Comparison of ENCODE assay signal across 27 cellular contexts in genomic region chr4:61292322-61292721, GRCh38.
A peak's percentile ranks its signal among the peaks of the same experiment; 100 is the strongest.
DNase-seq lines count a peak whose midpoint lies in the region; ATAC-seq, FAIRE-seq and TF ChIP-seq lines count a peak whose summit lies in the region.
"Had no signal": no experiment of that assay in that cellular context is flagged by ENCODE, and none has a peak within 500 bp of the region (broad histone marks: within the 10 kb centered on the region; RNA-seq: fewer than 3 reads in every experiment).

No MANE protein-coding gene starts in this region.

- no peaks in the 10 kb centered on the region for H3K9me3 ChIP-seq in keratinocyte (ENCODE audit: control insufficient read depth, low read depth, low read length)
- no peaks in the 10 kb centered on the region for H3K9me3 ChIP-seq in esophagus muscularis mucosa
- H3K9me3 ChIP-seq: A549; BLaER1 treated with 17β-estradiol and CSF1 and Interleukin-3, amounts not matched to agents 10 nM and 100 nM; Caco-2 had no signal

- DNase-seq in NCI-H748 (lab: John Stamatoyannopoulos, UW; ENCODE audit: unreplicated experiment) (peak; percentile 8), NCI-H748 treated with DMSO at 0.1 percent for 48 hours (lab: John Stamatoyannopoulos, UW) (no peak), epithelial cell of esophagus (ENCODE audit: low read depth) (peak; percentile 20), foreskin keratinocyte (peak in 1 of 2 donors; percentile 26), keratinocyte (ENCODE audit: low read depth, low spot score) (no peak), esophagus muscularis mucosa (ENCODE audit: extremely low spot score) (no peak)
- DNase-seq: AML-193; Caco-2; Calu3; CD4-positive, alpha-beta T cell; CD8-positive, alpha-beta T cell; DMS153; DMS53; DMS79; DND-41; EL; GDM1 had no signal

- no peak for TF ChIP-seq EP300 in esophagus muscularis mucosa (IDR thresholded peaks at IDR 0.05)

- H3K79me2 ChIP-seq in keratinocyte (ENCODE audit: control insufficient read depth, insufficient read depth, low read length): no peaks in the 10 kb centered on the region

- H3K27me3 ChIP-seq in foreskin keratinocyte (no peaks in the 10 kb centered on the region), keratinocyte (ENCODE audit: control insufficient read depth, extremely low read depth, insufficient read depth, low read length) (no peaks in the 10 kb centered on the region), esophagus muscularis mucosa (no peaks in the 10 kb centered on the region)
- H3K27me3 ChIP-seq: BLaER1 treated with 17β-estradiol and CSF1 and Interleukin-3, amounts not matched to agents 10 nM and 100 nM had no signal

- H2AFZ ChIP-seq in keratinocyte (ENCODE audit: control insufficient read depth, low read length): peak overlapping the region; percentile 4

- intact Hi-C loops in esophagus muscularis mucosa (cut with DNase I): no loop called here

- H3K4me2 ChIP-seq in keratinocyte (ENCODE audit: control insufficient read depth, extremely low read depth, insufficient read depth, low read depth, low read length): no peak overlapping the region
- H3K4me2 ChIP-seq: A549; BLaER1 treated with 17β-estradiol and CSF1 and Interleukin-3, amounts not matched to agents 10 nM and 100 nM had no signal

- H3K27ac ChIP-seq in foreskin keratinocyte (no peak overlapping the region), keratinocyte (ENCODE audit: control insufficient read depth, insufficient read depth, low read length) (no peak overlapping the region), esophagus muscularis mucosa (replicated peaks in 1 of 4) (no peak overlapping the region)
- H3K27ac ChIP-seq: 22Rv1; A549; BLaER1 treated with 17β-estradiol and CSF1 and Interleukin-3, amounts not matched to agents 10 nM and 100 nM; C4-2B had no signal

- H3K9me1 ChIP-seq in keratinocyte (ENCODE audit: control insufficient read depth, extremely low read depth, insufficient read depth, low read length): no peaks in the 10 kb centered on the region

- H3K9ac ChIP-seq in keratinocyte (ENCODE audit: control insufficient read depth, extremely low read depth, insufficient read depth, low read length): no peak overlapping the region
- H3K9ac ChIP-seq: BLaER1 treated with 17β-estradiol and CSF1 and Interleukin-3, amounts not matched to agents 10 nM and 100 nM had no signal

- ATAC-seq in foreskin keratinocyte (peak; percentile 57), GM19023 (IDR thresholded peaks at IDR 0.05; ENCODE audit: unreplicated experiment) (no peak), HG02763 (IDR thresholded peaks at IDR 0.05; ENCODE audit: unreplicated experiment) (no peak)
- ATAC-seq: A549; CD8-positive, alpha-beta T cell; GM12878 had no signal

- 79% methylated on average over 3 of the region's 3 CpGs for WGBS in esophagus muscularis mucosa

- TF ChIP-seq CTCF in epithelial cell of esophagus (IDR thresholded peaks at IDR 0.05; ENCODE audit: insufficient read depth, low read depth, low read length, missing control alignments): no peak
- TF ChIP-seq CTCF in foreskin keratinocyte (conservative IDR thresholded peaks at IDR 0.05): no peak
- TF ChIP-seq CTCF in keratinocyte (optimal IDR thresholded peaks at IDR 0.05 in 1 of 3, IDR thresholded peaks at IDR 0.05 in 1 of 3, conservative IDR thresholded peaks at IDR 0.05 in 1 of 3; ENCODE audit: extremely low read depth in 1 of 3, insufficient read depth in 2 of 3, low read length in 3 of 3): no peak
- no peak for TF ChIP-seq CTCF in esophagus muscularis mucosa (IDR thresholded peaks at IDR 0.05)

- dilution Hi-C loops in keratinocyte (cut with MboI; ENCODE audit: extremely low pct_ligation_motif_present, low sequenced_read_pairs): no loop called here

- FAIRE-seq in keratinocyte (lab: Jason Lieb, UNC): peak; percentile 34
- FAIRE-seq: A549, D721Med, GM12878, GM12892, GM18507 had no signal

- H3K4me3 ChIP-seq in epithelial cell of esophagus (ENCODE audit: low read length) (no peak overlapping the region), keratinocyte (ENCODE audit: control insufficient read depth in 2 of 3, extremely low read depth in 1 of 3, insufficient read depth in 2 of 3, low read depth in 1 of 3, low read length in 3 of 3) (no peak overlapping the region), esophagus muscularis mucosa (no peak overlapping the region)
- H3K4me3 ChIP-seq: A549; BLaER1 treated with 17β-estradiol and CSF1 and Interleukin-3, amounts not matched to agents 10 nM and 100 nM; GM12878 had no signal

- no peak for TF ChIP-seq POLR2A in esophagus muscularis mucosa (IDR thresholded peaks at IDR 0.05; ENCODE audit: low read depth)

- H4K20me1 ChIP-seq in keratinocyte (ENCODE audit: control insufficient read depth, extremely low read depth, insufficient read depth, low read length): no peaks in the 10 kb centered on the region
- H4K20me1 ChIP-seq: BLaER1 treated with 17β-estradiol and CSF1 and Interleukin-3, amounts not matched to agents 10 nM and 100 nM had no signal

- H3K36me3 ChIP-seq in keratinocyte (ENCODE audit: control insufficient read depth in 2 of 2, extremely low read depth in 1 of 2, insufficient read depth in 2 of 2, low read length in 2 of 2) (no peaks in the 10 kb centered on the region), esophagus muscularis mucosa (no peaks in the 10 kb centered on the region)
- H3K36me3 ChIP-seq: BLaER1 treated with 17β-estradiol and CSF1 and Interleukin-3, amounts not matched to agents 10 nM and 100 nM had no signal

- H3K4me1 ChIP-seq in foreskin keratinocyte (no peaks in the 10 kb centered on the region), keratinocyte (ENCODE audit: control insufficient read depth, extremely low read depth, insufficient read depth, low read length) (no peaks in the 10 kb centered on the region), esophagus muscularis mucosa (no peaks in the 10 kb centered on the region)
- H3K4me1 ChIP-seq: A549; BLaER1 treated with 17β-estradiol and CSF1 and Interleukin-3, amounts not matched to agents 10 nM and 100 nM; Caco-2 had no signal

Comparison
In these comparisons a context has a peak if more than half of its experiments do, and no peak if none do; other contexts are left out.
1. DNase-seq: peak in NCI-H748 (single experiment) and epithelial cell of esophagus (single experiment); none in NCI-H748 treated with DMSO at 0.1 percent for 48 hours (single experiment), keratinocyte (single experiment) and esophagus muscularis mucosa (single experiment).